8 cellular contexts compared by ENCODE assay signal in genomic region chr21:14382486-14382834, GRCh38. TPM values are rescaled to one million over a fixed set of nuclear protein-coding genes. Genes with fewer than 3 reads are reported as not detected.
DNase-seq lines count a peak whose midpoint lies in the region; ATAC-seq, FAIRE-seq and TF ChIP-seq lines count a peak whose summit lies in the region.

No MANE protein-coding gene starts in this region.

- H3K4me1 Mint-ChIP-seq in GM23338: peaks cover 19% of the 10 kb centered on the region; the same call in 2 of the 3 replicates
- H3K4me1 Mint-ChIP-seq in natural killer cell treated with Interleukin-12 subunit alpha and Interleukin-12 subunit beta and Interleukin-15 and Interleukin-18, amount 100 ng/mL, for 72 hours (ENCODE audit: low read depth in 2 of 2): peaks cover 23 to 24% of the 10 kb centered on the region in 2 donors

- H3K27ac Mint-ChIP-seq in GM23338: peak overlapping the region; percentile 100
- peak overlapping the region; percentile 93 to 100 for H3K27ac Mint-ChIP-seq in natural killer cell treated with Interleukin-12 subunit alpha and Interleukin-12 subunit beta and Interleukin-15 and Interleukin-18, amount 100 ng/mL, for 72 hours

- H3K36me3 ChIP-seq in BJ (ENCODE audit: control insufficient read depth, insufficient read depth, low read length): peaks cover 6% of the 10 kb centered on the region
- H3K36me3 ChIP-seq in GM23338 (ENCODE audit: insufficient read depth): peaks cover 17% of the 10 kb centered on the region; the same call in 1 of the 2 replicates
- H3K36me3 ChIP-seq in OCI-LY7 (ENCODE audit: insufficient read depth, low read length): peaks cover 30% of the 10 kb centered on the region
- peaks cover 4 to 5% of the 10 kb centered on the region in 2 donors for H3K36me3 ChIP-seq in duodenal mucosa (ENCODE audit: control insufficient read depth in 1 of 2, insufficient read depth in 2 of 2, low read length in 2 of 2)
- peaks cover 8 to 13% (median 13%) of the 10 kb centered on the region in 3 donors for H3K36me3 ChIP-seq in tibial artery

- intact Hi-C loops in OCI-LY7 (cut with micrococcal nuclease; ENCODE audit: unreplicated experiment): loop anchor here (2.0 to 5.0 kb wide), 2 partner anchors 295 to 1346 kb away; partner anchors contain the start of gene USP25
- intact Hi-C loops in tibial artery (cut with DNase I; ENCODE audit: low total_unique reads): loop anchor here (10.0 kb wide), 1 partner anchor 682 kb away; the partner anchor contains the start of gene NRIP1

- peaks cover 4% of the 10 kb centered on the region; the same call in 1 of the 2 replicates for H4K20me1 ChIP-seq in GM23338 (replicated peaks; ENCODE audit: insufficient read depth)
- H4K20me1 ChIP-seq in OCI-LY7 (ENCODE audit: insufficient read depth, low read length): 0 out of 2 replicates have a peak, but pooled peaks cover 5% of the 10 kb centered on the region

- no TSS peak for BruUV-seq in OCI-LY7 (replicated peaks; lab: Mats Ljungman, UMichigan)

- H3K27ac ChIP-seq in GM23338 (ENCODE audit: low read depth) (peak overlapping the region; percentile 46; the same call in 1 of the 2 replicates), OCI-LY7 (ENCODE audit: low read depth, low read length, poor library complexity, severe bottlenecking) (peak overlapping the region; percentile 31), duodenal mucosa (ENCODE audit: low read depth, low read length) (no peak overlapping the region), tibial artery (peak overlapping the region; percentile 73 to 79)

- H2AFZ ChIP-seq in GM23338 (no peak overlapping the region), OCI-LY7 (ENCODE audit: low read length) (peak overlapping the region; percentile 71)

- peaks cover 24% of the 10 kb centered on the region; the same call in 2 of the 3 replicates for H3K36me3 Mint-ChIP-seq in GM23338 (ENCODE audit: low read depth)
- H3K36me3 Mint-ChIP-seq in natural killer cell treated with Interleukin-12 subunit alpha and Interleukin-12 subunit beta and Interleukin-15 and Interleukin-18, amount 100 ng/mL, for 72 hours: peaks cover 9% of the 10 kb centered on the region

- CTCF ChIA-PET in BJ (lab: Yijun Ruan, JAX) (interaction anchor here (1.1 kb wide), 1 partner anchor 1222 kb away, joined by 4 read pairs; no protein-coding TSS in a partner anchor), OCI-LY7 (lab: Charles Lee; ENCODE audit: unreplicated experiment) (interaction anchor here (1.7 kb wide), 1 partner anchor 298 kb away, joined by 3 read pairs; no protein-coding TSS in a partner anchor)

- H3K9me3 ChIP-seq in OCI-LY7 (ENCODE audit: low read length) (no peaks in the 10 kb centered on the region), duodenal mucosa (ENCODE audit: control insufficient read depth in 1 of 2, low read length in 2 of 2) (no peaks in the 10 kb centered on the region), tibial artery (no peaks in the 10 kb centered on the region)

- no peaks in the 10 kb centered on the region; the same call in 2 of the 3 replicates for H3K9me3 Mint-ChIP-seq in GM23338
- H3K9me3 Mint-ChIP-seq in natural killer cell treated with Interleukin-12 subunit alpha and Interleukin-12 subunit beta and Interleukin-15 and Interleukin-18, amount 100 ng/mL, for 72 hours: no peaks in the 10 kb centered on the region

- peak; percentile 27; the same call in 2 of the 3 replicates for ATAC-seq in GM23338
- ATAC-seq in natural killer cell treated with Interleukin-12 subunit alpha and Interleukin-12 subunit beta and Interleukin-15 and Interleukin-18, amount 100 ng/mL, for 72 hours: no peak
- ATAC-seq in HG03457 (IDR thresholded peaks at IDR 0.05; ENCODE audit: unreplicated experiment): no peak

- FAIRE-seq in HTR-8/SVneo (lab: Jason Lieb, UNC): no peak

- no peak for DNase-seq in BJ (ENCODE audit: low read depth)
- DNase-seq in GM23338 (ENCODE audit: low spot score): peak; percentile 78
- DNase-seq in OCI-LY7 (ENCODE audit: low spot score): peak; percentile 42
- DNase-seq in natural killer cell treated with Interleukin-12 subunit alpha and Interleukin-12 subunit beta and Interleukin-15 and Interleukin-18, amount 100 ng/mL, for 72 hours (ENCODE audit: low spot score): no peak
- peak in 1 of 2 donors; percentile 63 for DNase-seq in tibial artery
- no peak for DNase-seq in HTR-8/SVneo (ENCODE audit: insufficient read length, low spot score)

- H3K9ac ChIP-seq in duodenal mucosa (ENCODE audit: low read depth in 1 of 2, low read length in 2 of 2): peak overlapping the region; percentile 87 to 94

- POLR2A ChIA-PET in BJ (lab: Charles Lee) (interaction anchor here (0.6 kb wide), 1 partner anchor 535 kb away, joined by 3 read pairs; no protein-coding TSS in a partner anchor), OCI-LY7 (lab: Charles Lee) (interaction anchor here (0.6 to 5.1 kb wide), 14 partner anchors 8 to 1576 kb away, joined by 3 to 33 read pairs (median 3); no protein-coding TSS in a partner anchor)

- H3K9me2 ChIP-seq in GM23338 (ENCODE audit: insufficient read depth) (no peaks in the 10 kb centered on the region), OCI-LY7 (ENCODE audit: insufficient read depth, low read length) (no peaks in the 10 kb centered on the region)

- H3K4me2 ChIP-seq in GM23338 (peak overlapping the region; percentile 79), OCI-LY7 (ENCODE audit: low read length) (peak overlapping the region; percentile 86)

- TF ChIP-seq CTCF in BJ (IDR thresholded peaks at IDR 0.05; ENCODE audit: insufficient read depth, low read depth, low read length) (no peak), GM23338 (conservative IDR thresholded peaks at IDR 0.05; ENCODE audit: low read depth in 2 of 2) (no peak), OCI-LY7 (conservative IDR thresholded peaks at IDR 0.05; ENCODE audit: low read length) (no peak), tibial artery (IDR thresholded peaks at IDR 0.05) (no peak)

- H3K4me1 ChIP-seq in GM23338 (ENCODE audit: insufficient read depth) (peaks cover 15% of the 10 kb centered on the region), OCI-LY7 (ENCODE audit: insufficient read depth, low read length, poor library complexity, severe bottlenecking) (peaks cover 29% of the 10 kb centered on the region), duodenal mucosa (ENCODE audit: control insufficient read depth in 1 of 2, insufficient read depth in 2 of 2, low read length in 2 of 2) (peaks cover 21 to 22% of the 10 kb centered on the region in 2 donors), tibial artery (peaks cover 0 to 28% (median 21%) of the 10 kb centered on the region in 4 donors)

- peaks cover 40% of the 10 kb centered on the region for H3K79me2 ChIP-seq in GM23338 (replicated peaks; ENCODE audit: insufficient read depth)
- peaks cover 36% of the 10 kb centered on the region for H3K79me2 ChIP-seq in OCI-LY7 (ENCODE audit: insufficient read depth, low read depth, low read length)

- H3K4me3 Mint-ChIP-seq in GM23338: peak overlapping the region; percentile 98
- H3K4me3 Mint-ChIP-seq in natural killer cell treated with Interleukin-12 subunit alpha and Interleukin-12 subunit beta and Interleukin-15 and Interleukin-18, amount 100 ng/mL, for 72 hours: peak overlapping the region; percentile 99

- peaks cover 5% of the 10 kb centered on the region for H3K27me3 Mint-ChIP-seq in GM23338 (ENCODE audit: insufficient read depth, low read depth, poor library complexity)
- peaks cover 0 to 3% of the 10 kb centered on the region in 2 donors for H3K27me3 Mint-ChIP-seq in natural killer cell treated with Interleukin-12 subunit alpha and Interleukin-12 subunit beta and Interleukin-15 and Interleukin-18, amount 100 ng/mL, for 72 hours

- no peaks in the 10 kb centered on the region for H3F3A ChIP-seq in GM23338 (replicated peaks; ENCODE audit: low read depth)

- peak overlapping the region; percentile 84 for H3K4me3 ChIP-seq in BJ (ENCODE audit: low read depth, low read length)
- peak overlapping the region; percentile 61 for H3K4me3 ChIP-seq in GM23338
- H3K4me3 ChIP-seq in OCI-LY7 (ENCODE audit: low read depth, low read length, poor library complexity, severe bottlenecking): peak overlapping the region; percentile 88
- H3K4me3 ChIP-seq in duodenal mucosa (ENCODE audit: low read depth in 1 of 2, low read length in 2 of 2): peak overlapping the region; percentile 91 to 98
- H3K4me3 ChIP-seq in tibial artery: peak overlapping the region; percentile 67 to 81

- H3K27me3 ChIP-seq in BJ (ENCODE audit: control insufficient read depth, insufficient read depth, low read length) (no peaks in the 10 kb centered on the region), GM23338 (ENCODE audit: insufficient read depth) (no peaks in the 10 kb centered on the region), duodenal mucosa (ENCODE audit: control insufficient read depth in 1 of 2, insufficient read depth in 2 of 2, low read length in 2 of 2) (no peaks in the 10 kb centered on the region), tibial artery (no peaks in the 10 kb centered on the region)

TF ChIP-seq in GM23338, 12 proteins besides CTCF, POLR2A, EP300 and RAD21:
- TF ChIP-seq ETS1 (IDR thresholded peaks at IDR 0.05): no peak
- TF ChIP-seq JUNB (IDR thresholded peaks at IDR 0.05; ENCODE audit: unreplicated experiment): no peak
- no peak for TF ChIP-seq NANOG (IDR thresholded peaks at IDR 0.05; ENCODE audit: borderline replicate concordance)
- no peak for TF ChIP-seq CREB1 (CRISPR knock-in tag; IDR thresholded peaks at IDR 0.05; ENCODE audit: low read depth)

RNA-seq across cellular contexts. Expression of gene HSPA13, which starts 0.5 kb away (rescaled TPM):
- polyA plus RNA-seq in BJ (2011; rRNA removed): 15.2 and 40.4 TPM in 2 replicates
- polyA minus RNA-seq in BJ (2011; rRNA and poly(A)+ RNA removed): 11.1 and 13.4 TPM in 2 replicates
- 34.8 and 39.0 TPM in 2 replicates for total RNA-seq in GM23338 (2014; rRNA removed; shearing (Covaris generic))
- 16.6 and 17.7 TPM in 2 replicates for polyA plus RNA-seq in GM23338 (2016; fragmentation: Nextera tagmentation; extraction: Ambion mirVana)
- total RNA-seq in OCI-LY7 (2014; rRNA removed; shearing (Covaris generic)): 14.6 and 17.8 TPM in 2 replicates
- total RNA-seq in OCI-LY7 (2022): 31.7 and 33.4 TPM in 2 replicates
- total RNA-seq in natural killer cell treated with Interleukin-12 subunit alpha and Interleukin-12 subunit beta and Interleukin-15 and Interleukin-18, amount 100 ng/mL, for 72 hours: 10 to 100 TPM; 23.5 to 63.2 TPM

Comparison
In these comparisons a context has a peak if more than half of its experiments do, and no peak if none do; other contexts are left out.
1. DNase-seq: peak in GM23338 (single experiment) and OCI-LY7 (single experiment); none in BJ (single experiment), natural killer cell treated with Interleukin-12 subunit alpha and Interleukin-12 subunit beta and Interleukin-15 and Interleukin-18, amount 100 ng/mL, for 72 hours (single experiment) and HTR-8/SVneo (single experiment).
2. Peak in every context shown above with its lines, with median percentiles within 50 percentile points of each other: H3K4me3 ChIP-seq.